19 cellular contexts compared by ENCODE assay signal in genomic region chr7:136517971-136518370, GRCh38.
DNase-seq lines count a peak whose midpoint lies in the region; ATAC-seq lines count a peak whose summit lies in the region.
"Had no signal": no experiment of that assay in that cellular context is flagged by ENCODE, and none has a peak within 500 bp of the region (broad histone marks: within the 10 kb centered on the region; RNA-seq: fewer than 3 reads in every experiment).

No MANE protein-coding gene starts in this region.

- peak; percentile 17 for DNase-seq in NCI-H82 (lab: John Stamatoyannopoulos, UW)
- no peak for DNase-seq in NCI-H82 treated with DMSO at 0.1 percent for 48 hours (lab: John Stamatoyannopoulos, UW; ENCODE audit: unreplicated experiment)
- DNase-seq in NCI-H524 treated with DMSO at 0.1 percent for 48 hours (lab: John Stamatoyannopoulos, UW): peak; percentile 14
- DNase-seq in SJCRH30: peak; percentile 17 to 75
- peak; percentile 60 for DNase-seq in myocyte (ENCODE audit: low read depth)
- DNase-seq in activated CD4-positive, alpha-beta T cell treated with anti-CD3 and anti-CD28 coated beads for 1 hour: no peak
- DNase-seq in cerebellum (ENCODE audit: low spot score): no peak
- DNase-seq: AML-193; Caco-2; Calu3; CD4-positive, alpha-beta T cell; CD8-positive, alpha-beta T cell; DMS79 treated with DMSO at 0.1 percent for 48 hours; GF-D8 had no signal

- no peaks in the 10 kb centered on the region for H3K36me3 ChIP-seq in SJCRH30
- H3K36me3 ChIP-seq: BLaER1 treated with 17β-estradiol and CSF1 and Interleukin-3, amounts not matched to agents 10 nM and 100 nM had no signal

- no peaks in the 10 kb centered on the region for H3K9me3 ChIP-seq in SJCRH30 (replicated peaks)
- H3K9me3 ChIP-seq: A549; BLaER1 treated with 17β-estradiol and CSF1 and Interleukin-3, amounts not matched to agents 10 nM and 100 nM; Caco-2 had no signal

- no peak overlapping the region for H3K4me3 ChIP-seq in SJCRH30
- H3K4me3 ChIP-seq: A549; BLaER1 treated with 17β-estradiol and CSF1 and Interleukin-3, amounts not matched to agents 10 nM and 100 nM had no signal

- ATAC-seq in HG02798 (IDR thresholded peaks at IDR 0.05; ENCODE audit: poor library complexity, unreplicated experiment): no peak
- ATAC-seq: A549; CD8-positive, alpha-beta T cell had no signal

- H3K4me1 ChIP-seq in SJCRH30: peaks cover 5% of the 10 kb centered on the region
- H3K4me1 ChIP-seq: A549; BLaER1 treated with 17β-estradiol and CSF1 and Interleukin-3, amounts not matched to agents 10 nM and 100 nM; Caco-2 had no signal

- peaks cover 3% of the 10 kb centered on the region; the same call in 1 of the 2 replicates for H3K27me3 ChIP-seq in SJCRH30
- H3K27me3 ChIP-seq: BLaER1 treated with 17β-estradiol and CSF1 and Interleukin-3, amounts not matched to agents 10 nM and 100 nM had no signal

- no peak overlapping the region for H3K27ac ChIP-seq in SJCRH30
- H3K27ac ChIP-seq: 22Rv1; A549; BLaER1 treated with 17β-estradiol and CSF1 and Interleukin-3, amounts not matched to agents 10 nM and 100 nM; C4-2B had no signal

Comparison
In these comparisons a context has a peak if more than half of its experiments do, and no peak if none do; other contexts are left out.
1. DNase-seq: peak in NCI-H82 (single experiment), NCI-H524 treated with DMSO at 0.1 percent for 48 hours (single experiment), SJCRH30 (2 of 2) and myocyte (single experiment); none in NCI-H82 treated with DMSO at 0.1 percent for 48 hours (single experiment), activated CD4-positive, alpha-beta T cell treated with anti-CD3 and anti-CD28 coated beads for 1 hour (single experiment) and cerebellum (single experiment).